ENCODE assay signal across 8 cellular contexts in the genomic region with DNA sequence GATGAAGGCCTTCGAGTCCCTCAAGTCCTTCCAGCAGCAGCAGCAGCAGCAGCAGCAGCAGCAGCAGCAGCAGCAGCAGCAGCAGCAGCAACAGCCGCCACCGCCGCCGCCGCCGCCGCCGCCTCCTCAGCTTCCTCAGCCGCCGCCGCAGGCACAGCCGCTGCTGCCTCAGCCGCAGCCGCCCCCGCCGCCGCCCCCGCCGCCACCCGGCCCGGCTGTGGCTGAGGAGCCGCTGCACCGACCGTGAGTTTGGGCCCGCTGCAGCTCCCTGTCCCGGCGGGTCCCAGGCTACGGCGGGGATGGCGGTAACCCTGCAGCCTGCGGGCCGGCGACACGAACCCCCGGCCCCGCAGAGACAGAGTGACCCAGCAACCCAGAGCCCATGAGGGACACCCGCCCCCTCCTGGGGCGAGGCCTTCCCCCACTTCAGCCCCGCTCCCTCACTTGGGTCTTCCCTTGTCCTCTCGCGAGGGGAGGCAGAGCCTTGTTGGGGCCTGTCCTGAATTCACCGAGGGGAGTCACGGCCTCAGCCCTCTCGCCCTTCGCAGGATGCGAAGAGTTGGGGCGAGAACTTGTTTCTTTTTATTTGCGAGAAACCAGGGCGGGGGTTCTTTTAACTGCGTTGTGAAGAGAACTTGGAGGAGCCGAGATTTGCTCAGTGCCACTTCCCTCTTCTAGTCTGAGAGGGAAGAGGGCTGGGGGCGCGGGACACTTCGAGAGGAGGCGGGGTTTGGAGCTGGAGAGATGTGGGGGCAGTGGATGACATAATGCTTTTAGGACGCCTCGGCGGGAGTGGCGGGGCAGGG. TPM values are rescaled to one million over a fixed set of nuclear protein-coding genes. Genes with fewer than 3 reads are reported as not detected.
DNase-seq lines count a peak whose midpoint lies in the region; ATAC-seq and TF ChIP-seq lines count a peak whose summit lies in the region.

No MANE protein-coding gene starts in this region.

- no peaks in the 10 kb centered on the region for H3K36me3 ChIP-seq in Loucy (ENCODE audit: insufficient read depth, low read length)
- H3K36me3 ChIP-seq in adrenal gland (replicated peaks in 1 of 2), result no peaks in the 10 kb centered on the region
- no peaks in the 10 kb centered on the region for H3K36me3 ChIP-seq in left ventricle myocardium inferior

- H3K4me1 ChIP-seq in Loucy (ENCODE audit: insufficient read depth, low read length, poor library complexity, severe bottlenecking) (peaks cover 39% of the 10 kb centered on the region), adrenal gland (replicated peaks in 1 of 2) (peaks cover 15 to 36% of the 10 kb centered on the region in 2 donors), left ventricle myocardium inferior (peaks cover 53% of the 10 kb centered on the region)

- H3K27me3 ChIP-seq in AG04450 (ENCODE audit: control insufficient read depth, insufficient read depth, low read length), result no peaks in the 10 kb centered on the region
- no peaks in the 10 kb centered on the region for H3K27me3 ChIP-seq in Loucy (ENCODE audit: insufficient read depth, low read length, poor library complexity, severe bottlenecking)
- H3K27me3 ChIP-seq in adrenal gland, result no peaks in the 10 kb centered on the region
- no peaks in the 10 kb centered on the region for H3K27me3 ChIP-seq in left ventricle myocardium inferior (ENCODE audit: low read depth)

- TF ChIP-seq POLR2A in GM18951 (IDR thresholded peaks at IDR 0.05; ENCODE audit: extremely low read depth, insufficient read depth, insufficient read length) (peak; percentile 59), adrenal gland (IDR thresholded peaks at IDR 0.05) (peak in 1 of 2 donors; percentile 47)

- H3F3A ChIP-seq in Loucy (ENCODE audit: low read depth), result 0 out of 2 replicates have a peak, but pooled peaks cover 2% of the 10 kb centered on the region

- DNase-seq in AG04450 (ENCODE audit: low read depth, low spot score) (no peak), adrenal gland (peak; percentile 62 to 80 (median 64)), left ventricle myocardium inferior (peak; percentile 40), pulmonary artery endothelial cell (ENCODE audit: low read depth, low spot score) (peak; percentile 30), GM19240 (ENCODE audit: insufficient read length, low spot score) (no peak)

- peak; percentile 37 for ATAC-seq in SK-N-SH treated with all-trans-retinoic acid at 6 μM for 48 hours

- H3K27ac ChIP-seq in AG04450 (ENCODE audit: low read depth, low read length) (peak overlapping the region; percentile 90), adrenal gland (peak overlapping the region; percentile 87 to 97 (median 93)), left ventricle myocardium inferior (replicated peaks) (peak overlapping the region; percentile 90)

- CTCF ChIA-PET in AG04450 (lab: Charles Lee), result no interaction called here

- WGBS in adrenal gland, 4 donors, result 0 to 1% (median 0%) methylated on average over 14 to 60 of the region's 60 CpGs

- TF ChIP-seq CTCF in AG04450 (IDR thresholded peaks at IDR 0.05; ENCODE audit: low read depth, low read length), result no peak
- no peak for TF ChIP-seq CTCF in Loucy (conservative IDR thresholded peaks at IDR 0.05; ENCODE audit: low read length)
- no peak for TF ChIP-seq CTCF in adrenal gland (IDR thresholded peaks at IDR 0.05)
- no peak for TF ChIP-seq CTCF in left ventricle myocardium inferior (IDR thresholded peaks at IDR 0.05; ENCODE audit: borderline replicate concordance)

- H3K9me3 ChIP-seq in AG04450 (ENCODE audit: control insufficient read depth, insufficient read depth, low read length) (no peaks in the 10 kb centered on the region; the same call in 1 of the 2 replicates), Loucy (ENCODE audit: insufficient read depth, low read depth, low read length) (no peaks in the 10 kb centered on the region), adrenal gland (replicated peaks in 1 of 3) (no peaks in the 10 kb centered on the region), left ventricle myocardium inferior (replicated peaks) (no peaks in the 10 kb centered on the region)

- POLR2A ChIA-PET in AG04450 (lab: Yijun Ruan, JAX), result no interaction called here

- H3K4me3 ChIP-seq in AG04450 (ENCODE audit: low read depth, low read length), result peak overlapping the region; percentile 96
- peak overlapping the region; percentile 99 for H3K4me3 ChIP-seq in Loucy (ENCODE audit: low read length, poor library complexity, severe bottlenecking)
- peak overlapping the region; percentile 71 to 97 (median 95) for H3K4me3 ChIP-seq in adrenal gland
- peak overlapping the region; percentile 85 for H3K4me3 ChIP-seq in left ventricle myocardium inferior

- no peaks in the 10 kb centered on the region for H3K9me2 ChIP-seq in Loucy (replicated peaks; ENCODE audit: low read depth, low read length)

- in situ Hi-C loops in GM18951 (cut with MboI; ENCODE audit: low sequenced_read_pairs, unreplicated experiment), result no loop called here

- H4K20me1 ChIP-seq in Loucy (ENCODE audit: insufficient read depth, low read length, poor library complexity, severe bottlenecking), result peaks cover 42% of the 10 kb centered on the region

- H2AFZ ChIP-seq in Loucy (ENCODE audit: low read length), result peak overlapping the region; percentile 99

- peak overlapping the region; percentile 95 for H3K4me2 ChIP-seq in Loucy (ENCODE audit: low read depth, low read length, poor library complexity, severe bottlenecking)

- peak overlapping the region; percentile 88 for H3K9ac ChIP-seq in Loucy (ENCODE audit: low read depth, low read length, poor library complexity, severe bottlenecking)

- peaks cover 50% of the 10 kb centered on the region for H3K79me2 ChIP-seq in Loucy (ENCODE audit: insufficient read depth, low read length)

- intact Hi-C loops in adrenal gland (cut with DNase I) (no loop called here), left ventricle myocardium inferior (cut with micrococcal nuclease) (no loop called here)

TF ChIP-seq in SK-N-SH treated with all-trans-retinoic acid at 6 μM for 48 hours, 23 proteins besides CTCF, POLR2A, EP300 and RAD21:
- no peak for TF ChIP-seq ISL1 (CRISPR knock-in tag; IDR thresholded peaks at IDR 0.05)
- TF ChIP-seq, protein P1, sequence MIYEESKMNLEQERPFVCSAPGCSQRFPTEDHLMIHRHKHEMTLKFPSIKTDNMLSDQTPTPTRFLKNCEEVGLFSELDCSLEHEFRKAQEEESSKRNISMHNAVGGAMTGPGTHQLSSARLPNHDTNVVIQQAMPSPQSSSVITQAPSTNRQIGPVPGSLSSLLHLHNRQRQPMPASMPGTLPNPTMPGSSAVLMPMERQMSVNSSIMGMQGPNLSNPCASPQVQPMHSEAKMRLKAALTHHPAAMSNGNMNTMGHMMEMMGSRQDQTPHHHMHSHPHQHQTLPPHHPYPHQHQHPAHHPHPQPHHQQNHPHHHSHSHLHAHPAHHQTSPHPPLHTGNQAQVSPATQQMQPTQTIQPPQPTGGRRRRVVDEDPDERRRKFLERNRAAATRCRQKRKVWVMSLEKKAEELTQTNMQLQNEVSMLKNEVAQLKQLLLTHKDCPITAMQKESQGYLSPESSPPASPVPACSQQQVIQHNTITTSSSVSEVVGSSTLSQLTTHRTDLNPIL (CRISPR knock-in tag; IDR thresholded peaks at IDR 0.05; ENCODE audit: low read depth), result no peak
- TF ChIP-seq, protein P2, sequence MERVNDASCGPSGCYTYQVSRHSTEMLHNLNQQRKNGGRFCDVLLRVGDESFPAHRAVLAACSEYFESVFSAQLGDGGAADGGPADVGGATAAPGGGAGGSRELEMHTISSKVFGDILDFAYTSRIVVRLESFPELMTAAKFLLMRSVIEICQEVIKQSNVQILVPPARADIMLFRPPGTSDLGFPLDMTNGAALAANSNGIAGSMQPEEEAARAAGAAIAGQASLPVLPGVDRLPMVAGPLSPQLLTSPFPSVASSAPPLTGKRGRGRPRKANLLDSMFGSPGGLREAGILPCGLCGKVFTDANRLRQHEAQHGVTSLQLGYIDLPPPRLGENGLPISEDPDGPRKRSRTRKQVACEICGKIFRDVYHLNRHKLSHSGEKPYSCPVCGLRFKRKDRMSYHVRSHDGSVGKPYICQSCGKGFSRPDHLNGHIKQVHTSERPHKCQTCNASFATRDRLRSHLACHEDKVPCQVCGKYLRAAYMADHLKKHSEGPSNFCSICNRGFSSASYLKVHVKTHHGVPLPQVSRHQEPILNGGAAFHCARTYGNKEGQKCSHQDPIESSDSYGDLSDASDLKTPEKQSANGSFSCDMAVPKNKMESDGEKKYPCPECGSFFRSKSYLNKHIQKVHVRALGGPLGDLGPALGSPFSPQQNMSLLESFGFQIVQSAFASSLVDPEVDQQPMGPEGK (CRISPR knock-in tag; IDR thresholded peaks at IDR 0.05; ENCODE audit: borderline replicate concordance), result peak; percentile 25; the same call in 1 of the 2 replicates

RNA-seq across cellular contexts. Expression of a gene that starts 0.6 kb away (rescaled TPM):
- polyA plus RNA-seq in AG04450 (2011; rRNA removed) (14.5 and 17.2 TPM in 2 replicates), adrenal gland (10 to 100 TPM; 16.1 to 34.0 (median 33.1) TPM)
- 93.1 and 121 TPM in 2 replicates for polyA minus RNA-seq in AG04450 (2011; rRNA and poly(A)+ RNA removed)
- total RNA-seq in adrenal gland (10 to 100 TPM; 44.6 to 77.1 (median 55.2) TPM), left ventricle myocardium inferior (20.0 TPM), pulmonary artery endothelial cell (21.8 and 51.8 TPM in 2 replicates)

RNA-seq across cellular contexts. Expression of a gene that starts 0.7 kb away (rescaled TPM):
- not detected in 2 replicates for polyA plus RNA-seq in AG04450 (2011; rRNA removed)
- polyA minus RNA-seq in AG04450 (2011; rRNA and poly(A)+ RNA removed), result not detected in 2 replicates
- total RNA-seq in adrenal gland, result not detected
- polyA plus RNA-seq in adrenal gland, result not detected
- total RNA-seq in left ventricle myocardium inferior, result not detected
- total RNA-seq in pulmonary artery endothelial cell, result not detected in 2 replicates

Comparison
In these comparisons a context has a peak if more than half of its experiments do, and no peak if none do; other contexts are left out.
1. DNase-seq: peak in adrenal gland (7 of 7), left ventricle myocardium inferior (single experiment) and pulmonary artery endothelial cell (single experiment); none in AG04450 (single experiment) and GM19240 (single experiment).
2. Peak in every context shown above with its lines, with median percentiles within 50 percentile points of each other: H3K27ac ChIP-seq and H3K4me3 ChIP-seq.